ENCODE assay signal across 1 cellular context in genomic region chr4:162952232-162952631, GRCh38.
TF ChIP-seq lines count a peak whose summit lies in the region.

No MANE protein-coding gene starts in this region.

TF ChIP-seq in HCT116, 20 proteins besides CTCF, POLR2A, EP300 and RAD21 (continued from another document):
- TF ChIP-seq EZH2phosphoT487 (IDR thresholded peaks at IDR 0.05; ENCODE audit: borderline replicate concordance) (no peak), EGR1 (IDR thresholded peaks at IDR 0.05; ENCODE audit: low read depth) (no peak), EZH2 (IDR thresholded peaks at IDR 0.05) (no peak), SIN3A (IDR thresholded peaks at IDR 0.05; ENCODE audit: low read depth) (no peak)
- TF ChIP-seq, protein P1, sequence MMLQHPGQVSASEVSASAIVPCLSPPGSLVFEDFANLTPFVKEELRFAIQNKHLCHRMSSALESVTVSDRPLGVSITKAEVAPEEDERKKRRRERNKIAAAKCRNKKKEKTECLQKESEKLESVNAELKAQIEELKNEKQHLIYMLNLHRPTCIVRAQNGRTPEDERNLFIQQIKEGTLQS (IDR thresholded peaks at IDR 0.05), result peak; percentile 81
- TF ChIP-seq, protein P2, sequence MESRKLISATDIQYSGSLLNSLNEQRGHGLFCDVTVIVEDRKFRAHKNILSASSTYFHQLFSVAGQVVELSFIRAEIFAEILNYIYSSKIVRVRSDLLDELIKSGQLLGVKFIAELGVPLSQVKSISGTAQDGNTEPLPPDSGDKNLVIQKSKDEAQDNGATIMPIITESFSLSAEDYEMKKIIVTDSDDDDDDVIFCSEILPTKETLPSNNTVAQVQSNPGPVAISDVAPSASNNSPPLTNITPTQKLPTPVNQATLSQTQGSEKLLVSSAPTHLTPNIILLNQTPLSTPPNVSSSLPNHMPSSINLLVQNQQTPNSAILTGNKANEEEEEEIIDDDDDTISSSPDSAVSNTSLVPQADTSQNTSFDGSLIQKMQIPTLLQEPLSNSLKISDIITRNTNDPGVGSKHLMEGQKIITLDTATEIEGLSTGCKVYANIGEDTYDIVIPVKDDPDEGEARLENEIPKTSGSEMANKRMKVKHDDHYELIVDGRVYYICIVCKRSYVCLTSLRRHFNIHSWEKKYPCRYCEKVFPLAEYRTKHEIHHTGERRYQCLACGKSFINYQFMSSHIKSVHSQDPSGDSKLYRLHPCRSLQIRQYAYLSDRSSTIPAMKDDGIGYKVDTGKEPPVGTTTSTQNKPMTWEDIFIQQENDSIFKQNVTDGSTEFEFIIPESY (IDR thresholded peaks at IDR 0.05; ENCODE audit: extremely low read depth, insufficient replicate concordance, low read length), result no peak
